12 cellular contexts compared by ENCODE assay signal in the genomic region with DNA sequence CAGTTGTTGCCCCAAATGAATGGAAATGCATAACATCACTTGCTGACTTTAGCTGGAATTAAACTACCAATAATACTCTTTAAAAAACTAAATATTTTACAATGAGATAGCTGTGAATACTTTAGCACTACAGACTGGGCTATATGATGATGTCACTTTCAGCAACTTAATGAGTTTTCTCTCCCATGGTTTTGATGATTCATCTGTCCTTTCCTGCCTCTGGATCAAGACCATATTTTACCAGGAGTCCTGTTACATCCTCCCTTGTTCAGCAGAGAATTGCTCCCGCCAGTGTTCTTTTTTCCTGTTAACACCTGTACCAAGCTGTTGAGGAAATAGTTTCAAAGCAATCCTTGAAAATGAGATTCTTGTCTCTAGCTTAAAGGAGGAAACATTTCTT.
DNase-seq lines count a peak whose midpoint lies in the region; ATAC-seq, FAIRE-seq and TF ChIP-seq lines count a peak whose summit lies in the region.
"Had no signal": no experiment of that assay in that cellular context is flagged by ENCODE, and none has a peak within 500 bp of the region (broad histone marks: within the 10 kb centered on the region; RNA-seq: fewer than 3 reads in every experiment).

No MANE protein-coding gene starts in this region.

- H3K9me3 Mint-ChIP-seq in neural crest cell = peaks cover 4% of the 10 kb centered on the region
- H3K9me3 Mint-ChIP-seq: brain had no signal

- no peaks in the 10 kb centered on the region for H3K79me2 ChIP-seq in H1 (ENCODE audit: control insufficient read depth in 1 of 2, insufficient read depth in 2 of 2, low read length in 2 of 2)

- no peak overlapping the region for H3K14ac ChIP-seq in H1 (ENCODE audit: insufficient read length)

- H3K27ac ChIP-seq in H1 (ENCODE audit: low read depth, low read length) (no peak overlapping the region), prostate gland (no peak overlapping the region)

- TF ChIP-seq CTCF in H1 (IDR thresholded peaks at IDR 0.05; ENCODE audit: control extremely low read depth in 1 of 3, insufficient read depth in 1 of 3, low read depth in 1 of 3, low read length in 3 of 3) = no peak
- no peak for TF ChIP-seq CTCF in neural crest cell (conservative IDR thresholded peaks at IDR 0.05)
- no peak for TF ChIP-seq CTCF in prostate gland (IDR thresholded peaks at IDR 0.05)

- H4K91ac ChIP-seq in H1 (replicated peaks; ENCODE audit: insufficient read length, low read length) = no peak overlapping the region

- H3K4me3 Mint-ChIP-seq in neural crest cell = no peak overlapping the region
- H3K4me3 Mint-ChIP-seq: brain; stimulated activated memory B cell treated with anti-CD40 and anti-IgM and Interleukin-4, amounts not matched to agents 10 μg/mL and 1 μg/mL and 100 μg/mL, for 72 hours had no signal

- H3K27me3 Mint-ChIP-seq in neural crest cell (ENCODE audit: low read depth) = no peaks in the 10 kb centered on the region
- H3K27me3 Mint-ChIP-seq: brain; stimulated activated memory B cell treated with anti-CD40 and anti-IgM and Interleukin-4, amounts not matched to agents 10 μg/mL and 1 μg/mL and 100 μg/mL, for 72 hours had no signal

- H3K23ac ChIP-seq in H1 (ENCODE audit: insufficient read length) = no peak overlapping the region

- ATAC-seq in esophagus mucosa = no peak
- no peak for ATAC-seq in GM21528 (IDR thresholded peaks at IDR 0.05; ENCODE audit: low FRiP score, unreplicated experiment)
- ATAC-seq: stimulated activated memory B cell treated with anti-CD40 and anti-IgM and Interleukin-4, amounts not matched to agents 10 μg/mL and 1 μg/mL and 100 μg/mL, for 72 hours had no signal

- no peak overlapping the region for H2BK15ac ChIP-seq in H1 (ENCODE audit: low read length)

- no peak overlapping the region for H3K56ac ChIP-seq in H1 (replicated peaks; ENCODE audit: insufficient read length, low read depth, low read length)

- H3K27me3 ChIP-seq in H1 (replicated peaks in 1 of 4; ENCODE audit: control insufficient read depth in 3 of 4, extremely low read depth in 1 of 4, insufficient read depth in 3 of 4, low read length in 3 of 4) = no peaks in the 10 kb centered on the region
- H3K27me3 ChIP-seq in prostate gland (replicated peaks; ENCODE audit: insufficient read depth) = no peaks in the 10 kb centered on the region

- no peak overlapping the region for H3K18ac ChIP-seq in H1 (ENCODE audit: extremely low read depth, low read length)

- FAIRE-seq in H1 (lab: Jason Lieb, UNC) = no peak

- H4K5ac ChIP-seq in H1 (ENCODE audit: insufficient read length, low read depth, low read length) = no peak overlapping the region

- H3K27ac Mint-ChIP-seq in neural crest cell (ENCODE audit: unreplicated experiment) = peak overlapping the region; percentile 2
- H3K27ac Mint-ChIP-seq: stimulated activated memory B cell treated with anti-CD40 and anti-IgM and Interleukin-4, amounts not matched to agents 10 μg/mL and 1 μg/mL and 100 μg/mL, for 72 hours had no signal

- H4K20me1 ChIP-seq in H1 (replicated peaks in 1 of 2; ENCODE audit: control insufficient read depth in 1 of 2, insufficient read depth in 2 of 2, low read length in 2 of 2) = no peaks in the 10 kb centered on the region

- no peak overlapping the region for H2BK20ac ChIP-seq in H1 (ENCODE audit: low read length)

- H3K4me3 ChIP-seq in H1 (ENCODE audit: extremely low read depth in 1 of 4, insufficient read depth in 2 of 4, low read depth in 3 of 4, low read length in 4 of 4) (no peak overlapping the region), prostate gland (no peak overlapping the region)

- TF ChIP-seq EP300 in H1 (IDR thresholded peaks at IDR 0.05; ENCODE audit: borderline replicate concordance in 1 of 2, low read depth in 2 of 2, low read length in 2 of 2) = no peak

- no peak overlapping the region for H2AK5ac ChIP-seq in H1 (ENCODE audit: low read depth, low read length)

- no peak overlapping the region for H2BK5ac ChIP-seq in H1 (ENCODE audit: low read depth, low read length)

- H3K36me3 Mint-ChIP-seq in neural crest cell (ENCODE audit: low read depth) = no peaks in the 10 kb centered on the region
- H3K36me3 Mint-ChIP-seq: brain; stimulated activated memory B cell treated with anti-CD40 and anti-IgM and Interleukin-4, amounts not matched to agents 10 μg/mL and 1 μg/mL and 100 μg/mL, for 72 hours had no signal

- H2BK12ac ChIP-seq in H1 (ENCODE audit: low read depth, low read length) = no peak overlapping the region

- POLR2A ChIA-PET in H1 (lab: Charles Lee; ENCODE audit: partially characterized antibody) = no interaction called here

- TF ChIP-seq RAD21 in H1 (IDR thresholded peaks at IDR 0.05 in 1 of 2, conservative IDR thresholded peaks at IDR 0.05 in 1 of 2; ENCODE audit: low read depth in 2 of 2, low read length in 2 of 2) = no peak

- no peaks in the 10 kb centered on the region for H3K36me3 ChIP-seq in H1 (ENCODE audit: control insufficient read depth in 2 of 4, insufficient read depth in 4 of 4, low read length in 3 of 4)
- no peaks in the 10 kb centered on the region for H3K36me3 ChIP-seq in prostate gland

- DNase-seq in EL = peak; percentile 80
- DNase-seq in NCI-H226 = peak; percentile 81
- DNase-seq in H1 (ENCODE audit: low read depth in 1 of 2, low spot score in 2 of 2) = no peak
- DNase-seq in neural crest cell (ENCODE audit: low read depth, low spot score) = no peak
- no peak for DNase-seq in prostate gland (ENCODE audit: low spot score)
- DNase-seq in KG1 (lab: John Stamatoyannopoulos, UW) = no peak
- DNase-seq: head of caudate nucleus, NCI-H526 treated with DMSO at 0.1 percent for 48 hours had no signal

- H3K4me1 ChIP-seq in H1 (replicated peaks in 1 of 4; ENCODE audit: control insufficient read depth in 3 of 4, insufficient read depth in 4 of 4, low read length in 3 of 4) = no peaks in the 10 kb centered on the region; a peak in 1 of 7 replicates
- H3K4me1 ChIP-seq in prostate gland (replicated peaks) = no peaks in the 10 kb centered on the region

- no peak overlapping the region for H3K9ac ChIP-seq in H1 (replicated peaks in 1 of 4; ENCODE audit: extremely low read depth in 1 of 4, low read depth in 3 of 4, low read length in 3 of 4)

- H2AFZ ChIP-seq in H1 (ENCODE audit: low read length) = 0 out of 2 replicates have a peak overlapping the region, but pooled peaks have one; percentile 30

- intact Hi-C loops in prostate gland (cut with DNase I) = no loop called here

- H2BK120ac ChIP-seq in H1 (replicated peaks; ENCODE audit: low read depth, low read length) = no peak overlapping the region

- WGBS in H1 (ENCODE audit: extremely low coverage in 1 of 2, insufficient coverage in 1 of 2, insufficient read length in 1 of 2, insufficient replicate concordance in 2 of 2, low coverage in 1 of 2, low lambda C conversion rate in 2 of 2, missing lambda C conversion rate in 1 of 2), 2 experiments = 75% methylated on average over 1 of the region's 1 CpG; no CpG with 5 or more reads in 1 of the 2 experiments
- WGBS in prostate gland = 62% methylated on average over 1 of the region's 1 CpG

- no peaks in the 10 kb centered on the region for H3K23me2 ChIP-seq in H1 (ENCODE audit: low read depth, low read length)

- H3K4ac ChIP-seq in H1 (replicated peaks; ENCODE audit: insufficient read length, low read depth, low read length) = no peak overlapping the region

- CTCF ChIA-PET in H1 (lab: Charles Lee; ENCODE audit: partially characterized antibody) = no interaction called here

- no peak overlapping the region for H4K8ac ChIP-seq in H1 (ENCODE audit: extremely low read depth, insufficient read depth, low read length)

- no peak overlapping the region for H3K4me2 ChIP-seq in H1 (ENCODE audit: insufficient read depth in 1 of 2, low read depth in 2 of 2, low read length in 2 of 2)

- no peaks in the 10 kb centered on the region for H3K9me3 ChIP-seq in H1 (ENCODE audit: insufficient read depth in 2 of 2, low read depth in 1 of 2, low read length in 1 of 2)
- no peaks in the 10 kb centered on the region for H3K9me3 ChIP-seq in prostate gland

- TF ChIP-seq POLR2A in H1 (IDR thresholded peaks at IDR 0.05; ENCODE audit: control extremely low read depth in 1 of 2, low read depth in 2 of 2, low read length in 2 of 2) (no peak), prostate gland (IDR thresholded peaks at IDR 0.05) (no peak)

- H3K4me1 Mint-ChIP-seq in neural crest cell = peaks cover 47% of the 10 kb centered on the region
- H3K4me1 Mint-ChIP-seq: stimulated activated memory B cell treated with anti-CD40 and anti-IgM and Interleukin-4, amounts not matched to agents 10 μg/mL and 1 μg/mL and 100 μg/mL, for 72 hours had no signal

- no peaks in the 10 kb centered on the region for H3K79me1 ChIP-seq in H1 (ENCODE audit: low read depth, low read length)

TF ChIP-seq in H1, 55 proteins besides CTCF, POLR2A, EP300 and RAD21:
- TF ChIP-seq RNF2 (IDR thresholded peaks at IDR 0.05; ENCODE audit: borderline replicate concordance, low read depth, low read length, missing control alignments, poor library complexity, severe bottlenecking) (no peak), GABPA (IDR thresholded peaks at IDR 0.05; ENCODE audit: borderline replicate concordance, insufficient read depth, low read length) (no peak), CEBPB (IDR thresholded peaks at IDR 0.05; ENCODE audit: low read depth, low read length) (no peak), SP1 (IDR thresholded peaks at IDR 0.05; ENCODE audit: low read depth, low read length) (no peak), SRF (IDR thresholded peaks at IDR 0.05; ENCODE audit: low read depth, low read length) (no peak), TEAD4 (IDR thresholded peaks at IDR 0.05; ENCODE audit: low read depth, low read length) (no peak), TBP (IDR thresholded peaks at IDR 0.05; ENCODE audit: low read depth, low read length) (no peak)
- TF ChIP-seq, protein P1, sequence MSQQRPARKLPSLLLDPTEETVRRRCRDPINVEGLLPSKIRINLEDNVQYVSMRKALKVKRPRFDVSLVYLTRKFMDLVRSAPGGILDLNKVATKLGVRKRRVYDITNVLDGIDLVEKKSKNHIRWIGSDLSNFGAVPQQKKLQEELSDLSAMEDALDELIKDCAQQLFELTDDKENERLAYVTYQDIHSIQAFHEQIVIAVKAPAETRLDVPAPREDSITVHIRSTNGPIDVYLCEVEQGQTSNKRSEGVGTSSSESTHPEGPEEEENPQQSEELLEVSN (IDR thresholded peaks at IDR 0.05) = no peak

Comparison
In these comparisons a context has a peak if more than half of its experiments do, and no peak if none do; other contexts are left out.
1. DNase-seq: peak in EL (single experiment) and NCI-H226 (single experiment); none in H1 (0 of 2), neural crest cell (single experiment), prostate gland (single experiment) and KG1 (single experiment).